In genomic region chr3:10010546-10011465, GRCh38 we compare ENCODE assay signal across 8 cellular contexts. TPM values are rescaled to one million over a fixed set of nuclear protein-coding genes. Genes with fewer than 3 reads are reported as not detected.
DNase-seq lines count a peak whose midpoint lies in the region; TF ChIP-seq lines count a peak whose summit lies in the region.

No MANE protein-coding gene starts in this region.

- no peak for TF ChIP-seq CTCF in stomach (IDR thresholded peaks at IDR 0.05)

- TF ChIP-seq EP300 in stomach (IDR thresholded peaks at IDR 0.05), result no peak

- H3K9me3 ChIP-seq in ES-I3 (ENCODE audit: control insufficient read depth, insufficient read depth, low read length) (no peaks in the 10 kb centered on the region), MG63 (no peaks in the 10 kb centered on the region), SJCRH30 (replicated peaks) (no peaks in the 10 kb centered on the region), neuron (ENCODE audit: low read length) (no peaks in the 10 kb centered on the region), stomach (no peaks in the 10 kb centered on the region)

- H3K27ac ChIP-seq in SJCRH30, result no peak overlapping the region
- H3K27ac ChIP-seq in stomach, result peak overlapping the region; percentile 34 to 79 (median 75)

- DNase-seq in H7 (peak; percentile 98), MG63 (peak; percentile 87), SJCRH30 (peak; percentile 95 to 97), foreskin melanocyte (peak; percentile 71), stomach (peak; percentile 99)
- peak; percentile 13 to 54 (median 39) for DNase-seq in activated naive CD4-positive, alpha-beta T cell (lab: John Stamatoyannopoulos, UW)

- peaks cover 6% of the 10 kb centered on the region; the same call in 1 of the 2 replicates for H3K27me3 ChIP-seq in H7 (ENCODE audit: control insufficient read depth, insufficient read depth, low read length)
- no peaks in the 10 kb centered on the region for H3K27me3 ChIP-seq in MG63
- H3K27me3 ChIP-seq in SJCRH30, result no peaks in the 10 kb centered on the region
- no peaks in the 10 kb centered on the region for H3K27me3 ChIP-seq in neuron (ENCODE audit: insufficient read depth, low read length)
- no peaks in the 10 kb centered on the region for H3K27me3 ChIP-seq in stomach

- H3K36me3 ChIP-seq in ES-I3 (ENCODE audit: insufficient read depth, low read length) (no peaks in the 10 kb centered on the region), H7 (replicated peaks; ENCODE audit: control insufficient read depth, insufficient read depth, low read length) (no peaks in the 10 kb centered on the region), MG63 (no peaks in the 10 kb centered on the region), SJCRH30 (no peaks in the 10 kb centered on the region), neuron (ENCODE audit: insufficient read depth, low read length) (no peaks in the 10 kb centered on the region), stomach (no peaks in the 10 kb centered on the region)

- H3K9ac ChIP-seq in ES-I3 (ENCODE audit: low read depth, low read length), result peak overlapping the region; percentile 58

- H2AFZ ChIP-seq in neuron (ENCODE audit: low read depth, low read length), result peak overlapping the region; percentile 39

- H3K4me3 ChIP-seq in H7 (ENCODE audit: insufficient read depth, low read depth, low read length) (peak overlapping the region; percentile 55), MG63 (peak overlapping the region; percentile 55), SJCRH30 (peak overlapping the region; percentile 62), neuron (ENCODE audit: low read length) (peak overlapping the region; percentile 59), stomach (peak overlapping the region; percentile 51 to 66 (median 62))

- H3K4me1 ChIP-seq in ES-I3 (ENCODE audit: insufficient read depth, low read length) (peaks cover 3% of the 10 kb centered on the region; the same call in 1 of the 2 replicates), SJCRH30 (peaks cover 30% of the 10 kb centered on the region), neuron (ENCODE audit: insufficient read depth, low read length) (peaks cover 5% of the 10 kb centered on the region), stomach (peaks cover 38 to 51% (median 48%) of the 10 kb centered on the region in 4 donors)

- no peak for TF ChIP-seq POLR2A in stomach (IDR thresholded peaks at IDR 0.05)

- intact Hi-C loops in stomach (cut with DNase I; ENCODE audit: low total_unique reads), result no loop called here

- WGBS in stomach, 5 donors, result 1 to 2% (median 1%) methylated on average over 27 to 60 of the region's 60 CpGs

RNA-seq across cellular contexts. Expression of gene FANCD2, which starts 15.4 kb away (rescaled TPM):
- 67.7 and 77.5 TPM in 2 replicates for total RNA-seq in H7 (2014; rRNA removed; shearing (Covaris generic))
- total RNA-seq in MG63 (2014; rRNA removed; shearing (Covaris generic); ENCODE audit: low replicate concordance), result 7.1 and 13.6 TPM in 2 replicates
- 31.1 and 39.0 TPM in 2 replicates for total RNA-seq in SJCRH30 (2014; rRNA removed; shearing (Covaris generic))
- 10 to 100 TPM in 1 of 5 donors, 1 to 10 TPM in 4; 1.3 to 21.1 (median 6.1) TPM for total RNA-seq in stomach
- polyA plus RNA-seq in stomach, result 1 to 10 TPM in 2 of 3 donors, under 1 TPM in 1; 0.61 to 6.3 (median 5.3) TPM

RNA-seq across cellular contexts. Expression of gene EMC3, which starts 24.2 kb away (rescaled TPM):
- total RNA-seq in H7 (2014; rRNA removed; shearing (Covaris generic)), result 21.8 and 45.2 TPM in 2 replicates
- total RNA-seq in MG63 (2014; rRNA removed; shearing (Covaris generic); ENCODE audit: low replicate concordance), result 18.8 and 72.4 TPM in 2 replicates
- 68.5 and 68.9 TPM in 2 replicates for total RNA-seq in SJCRH30 (2014; rRNA removed; shearing (Covaris generic))
- total RNA-seq in stomach, result 10 to 100 TPM; 10.5 to 71.0 (median 34.1) TPM
- 10 to 100 TPM; 32.2 to 54.4 (median 38.3) TPM for polyA plus RNA-seq in stomach

RNA-seq across cellular contexts. Expression of gene PRRT3, which starts 58.6 kb away (rescaled TPM):
- 5.3 and 6.8 TPM in 2 replicates for total RNA-seq in H7 (2014; rRNA removed; shearing (Covaris generic))
- total RNA-seq in MG63 (2014; rRNA removed; shearing (Covaris generic); ENCODE audit: low replicate concordance), result 0.23 TPM in 1 of 2 replicates, not detected in the other
- 1.3 and 2.1 TPM in 2 replicates for total RNA-seq in SJCRH30 (2014; rRNA removed; shearing (Covaris generic))
- total RNA-seq in stomach, result 10 to 100 TPM in 1 of 5 donors, 1 to 10 TPM in 2, under 1 TPM in 2; 0.58 to 31.6 (median 5.4) TPM
- polyA plus RNA-seq in stomach, result under 1 TPM; 0.44 to 0.92 (median 0.80) TPM

Comparison
In these comparisons a context has a peak if more than half of its experiments do, and no peak if none do; other contexts are left out.
1. DNase-seq: peak in every context shown above with its lines; median percentile 99 in stomach; 98 in H7; 96 in SJCRH30; 87 in MG63; 71 in foreskin melanocyte; 39 in activated naive CD4-positive, alpha-beta T cell.